8 cellular contexts compared by ENCODE assay signal in the genomic region with DNA sequence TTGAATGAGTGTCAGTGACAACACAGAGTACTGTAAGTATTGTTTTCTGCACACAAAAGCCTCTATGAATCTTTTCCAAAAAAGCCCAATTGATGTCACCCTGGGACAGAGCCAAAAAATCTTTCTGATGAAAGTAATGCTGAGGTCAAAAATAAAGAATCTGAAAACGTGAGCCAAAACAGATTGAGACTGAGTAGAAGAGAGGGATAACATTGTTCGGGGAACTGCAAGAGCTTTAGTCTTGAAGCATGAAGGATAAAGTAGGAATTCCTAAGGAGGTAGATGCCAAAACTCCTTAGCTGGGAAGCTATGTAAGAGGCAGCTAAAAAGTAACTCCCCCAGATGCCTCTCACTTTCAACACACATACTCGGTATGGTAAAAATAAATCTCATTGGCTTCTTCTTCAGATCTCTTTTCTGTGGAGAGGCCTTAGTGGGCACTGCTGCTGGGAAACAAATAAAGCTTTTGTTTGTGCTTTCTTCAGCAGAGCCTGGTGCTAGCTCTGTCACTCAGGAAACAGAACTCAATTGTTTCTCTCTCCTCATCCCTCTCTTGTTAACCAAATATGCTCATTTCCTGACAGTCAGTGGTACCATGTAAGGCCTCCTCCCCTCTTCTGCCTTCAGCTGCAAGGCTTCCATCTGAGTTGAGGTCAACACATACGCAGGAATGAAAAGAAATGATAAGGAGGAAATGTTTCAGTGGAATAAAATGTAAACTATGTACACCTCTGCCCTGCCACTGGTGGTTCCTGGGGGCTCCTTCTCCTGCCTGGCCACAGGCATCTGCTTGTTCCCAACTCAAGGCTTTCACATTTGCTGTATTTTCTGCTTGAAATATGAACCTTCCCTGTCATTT. TPM values are rescaled to one million over a fixed set of nuclear protein-coding genes. Genes with fewer than 3 reads are reported as not detected.
DNase-seq lines count a peak whose midpoint lies in the region; ATAC-seq and TF ChIP-seq lines count a peak whose summit lies in the region.

No MANE protein-coding gene starts in this region.

- H3K27me3 ChIP-seq in ACC112 (ENCODE audit: insufficient read depth, low read length), result no peaks in the 10 kb centered on the region
- no peaks in the 10 kb centered on the region for H3K27me3 ChIP-seq in H9 (ENCODE audit: insufficient read depth, low read length)
- H3K27me3 ChIP-seq in trophoblast cell (ENCODE audit: insufficient read depth, low read length), result no peaks in the 10 kb centered on the region

- H3K18ac ChIP-seq in H9 (ENCODE audit: insufficient read length, low read depth, low read length), result no peak overlapping the region
- peak overlapping the region; percentile 58 for H3K18ac ChIP-seq in trophoblast cell (ENCODE audit: low read length)

- ATAC-seq in activated B cell treated with CpG ODN at 0.5 μM for 24 hours (ENCODE audit: low read depth) (no peak), HG02885 (IDR thresholded peaks at IDR 0.05; ENCODE audit: poor library complexity, unreplicated experiment) (no peak)

- H3K4ac ChIP-seq in H9 (ENCODE audit: low read depth, low read length) (no peak overlapping the region), trophoblast cell (ENCODE audit: low read depth, low read length) (no peak overlapping the region)

- H2BK120ac ChIP-seq in H9 (ENCODE audit: low read depth, low read length, poor library complexity, severe bottlenecking) (no peak overlapping the region), trophoblast cell (ENCODE audit: insufficient read depth, low read length, poor library complexity) (peak overlapping the region; percentile 87)

- H2BK12ac ChIP-seq in H9 (ENCODE audit: insufficient read length, low read depth, low read length) (peak overlapping the region; percentile 97), trophoblast cell (ENCODE audit: low read length) (peak overlapping the region; percentile 89)

- no peaks in the 10 kb centered on the region for H3K79me1 ChIP-seq in H9 (ENCODE audit: insufficient read depth, low read depth, low read length, poor library complexity, severe bottlenecking)
- peaks cover 16% of the 10 kb centered on the region for H3K79me1 ChIP-seq in trophoblast cell (ENCODE audit: low read length)

- TF ChIP-seq CTCF in H9 (conservative IDR thresholded peaks at IDR 0.05) (no peak), activated B cell treated with CpG ODN at 0.5 μM for 24 hours (IDR thresholded peaks at IDR 0.05) (no peak)

- H2AK5ac ChIP-seq in H9 (ENCODE audit: insufficient read length, low read length) (no peak overlapping the region), trophoblast cell (ENCODE audit: low read length) (no peak overlapping the region)

- H3K79me2 ChIP-seq in ACC112 (ENCODE audit: control insufficient read depth, insufficient read depth, low read length, unreplicated experiment), result no peaks in the 10 kb centered on the region
- no peaks in the 10 kb centered on the region for H3K79me2 ChIP-seq in H9 (ENCODE audit: insufficient read depth, low read length)
- H3K79me2 ChIP-seq in trophoblast cell (ENCODE audit: control insufficient read depth, insufficient read depth, low read length, poor library complexity), result peaks cover 1% of the 10 kb centered on the region

- no peak overlapping the region for H3T11ph ChIP-seq in H9 (ENCODE audit: low read length)

- H3K14ac ChIP-seq in H9 (ENCODE audit: insufficient read depth, low read length) (no peak overlapping the region), trophoblast cell (ENCODE audit: low read length) (peak overlapping the region; percentile 22)

- H3K27ac ChIP-seq in ACC112 (ENCODE audit: low read depth, low read length), result peak overlapping the region; percentile 100
- H3K27ac ChIP-seq in H9 (ENCODE audit: insufficient read length, low read depth, low read length), result peak overlapping the region; percentile 75
- H3K27ac ChIP-seq in trophoblast cell (ENCODE audit: low read depth, low read length), result peak overlapping the region; percentile 85

- H4K5ac ChIP-seq in H9 (ENCODE audit: insufficient read length, low read depth, low read length), result no peak overlapping the region

- H3K27ac Mint-ChIP-seq in H9 (peak overlapping the region; percentile 95 to 98 (median 96)), activated B cell treated with CpG ODN at 0.5 μM for 24 hours (peak overlapping the region; percentile 78)

- H3K9me3 Mint-ChIP-seq in H9 (peaks cover 16 to 18% of the 10 kb centered on the region in 2 experiments), activated B cell treated with CpG ODN at 0.5 μM for 24 hours (peaks cover 7% of the 10 kb centered on the region)

- H4K91ac ChIP-seq in H9 (ENCODE audit: insufficient read length, low read depth, low read length) (no peak overlapping the region), trophoblast cell (ENCODE audit: low read depth, low read length) (peak overlapping the region; percentile 52)

- H2BK5ac ChIP-seq in H9 (ENCODE audit: insufficient read length, low read length) (peak overlapping the region; percentile 44), trophoblast cell (ENCODE audit: low read depth, low read length, poor library complexity) (peak overlapping the region; percentile 91)

- H3K36me3 Mint-ChIP-seq in H9 (ENCODE audit: insufficient read depth in 1 of 3, low read depth in 3 of 3), result peaks cover 12 to 19% (median 19%) of the 10 kb centered on the region in 3 experiments
- no peaks in the 10 kb centered on the region for H3K36me3 Mint-ChIP-seq in activated B cell treated with CpG ODN at 0.5 μM for 24 hours (ENCODE audit: low read depth)

- POLR2A ChIA-PET in activated B cell treated with CpG ODN at 0.5 μM for 24 hours (lab: Charles Lee), result interaction anchor here (1.1 to 1.6 kb wide), 4 partner anchors 19 to 107 kb away, joined by 3 to 8 read pairs (median 3); no protein-coding TSS in a partner anchor

- H3K4me2 ChIP-seq in H9 (ENCODE audit: insufficient read depth, insufficient read length, low read length) (no peak overlapping the region), trophoblast cell (ENCODE audit: low read length) (no peak overlapping the region)

- CTCF ChIA-PET in activated B cell treated with CpG ODN at 0.5 μM for 24 hours (lab: Charles Lee), result interaction anchor here (0.7 kb wide), 1 partner anchor 93 kb away, joined by 3 read pairs; no protein-coding TSS in a partner anchor

- H2BK20ac ChIP-seq in H9 (ENCODE audit: low read depth, low read length, poor library complexity, severe bottlenecking), result no peak overlapping the region

- DNase-seq in H9 (peak; percentile 68), activated B cell treated with CpG ODN at 0.5 μM for 24 hours (no peak), glomerular endothelial cell (ENCODE audit: extremely low read depth, low read depth, low spot score) (peak; percentile 80), trophoblast cell (peak; percentile 40 to 78), NCI-H1092 treated with DMSO at 0.1 percent for 48 hours (lab: John Stamatoyannopoulos, UW) (no peak)
- DNase-seq in stimulated activated CD4-positive, alpha-beta T cell treated with anti-CD3 and anti-CD28 coated beads, Interleukin-1b, Interleukin-23, amount 100 ng/mL, for 48 hours, result no peak

- no peaks in the 10 kb centered on the region for H3K23me2 ChIP-seq in H9 (ENCODE audit: insufficient read length, low read depth, low read length, poor library complexity, severe bottlenecking)

- peak overlapping the region; percentile 56 for H3K4me3 ChIP-seq in ACC112 (ENCODE audit: low read depth, low read length)
- no peak overlapping the region for H3K4me3 ChIP-seq in trophoblast cell (ENCODE audit: low read depth, low read length)

- no peak overlapping the region for H2BK15ac ChIP-seq in H9 (ENCODE audit: low read depth, low read length)

- H3K23ac ChIP-seq in H9 (ENCODE audit: insufficient read length, low read depth, low read length), result no peak overlapping the region
- H3K23ac ChIP-seq in trophoblast cell (ENCODE audit: low read length), result no peak overlapping the region

- H3K27me3 Mint-ChIP-seq in H9 (ENCODE audit: low read depth) (no peaks in the 10 kb centered on the region), activated B cell treated with CpG ODN at 0.5 μM for 24 hours (no peaks in the 10 kb centered on the region)

- H3K9me3 ChIP-seq in H9 (ENCODE audit: control insufficient read depth, low read depth, low read length) (peaks cover 10% of the 10 kb centered on the region), trophoblast cell (ENCODE audit: insufficient read depth, low read depth, low read length) (no peaks in the 10 kb centered on the region)

- H2AFZ ChIP-seq in ACC112 (ENCODE audit: low read length, unreplicated experiment) (peak overlapping the region; percentile 79), H9 (ENCODE audit: low read length) (no peak overlapping the region), trophoblast cell (ENCODE audit: insufficient read depth, low read length, poor library complexity) (no peak overlapping the region)

- no peak overlapping the region for H3K56ac ChIP-seq in H9 (ENCODE audit: insufficient read length, low read depth, low read length)

- intact Hi-C loops in activated B cell treated with CpG ODN at 0.5 μM for 24 hours (cut with micrococcal nuclease), result loop anchor here (2.0 to 5.0 kb wide), 3 partner anchors 14 to 36 kb away; no protein-coding TSS in a partner anchor

- H4K8ac ChIP-seq in H9 (replicated peaks; ENCODE audit: insufficient read length, low read depth, low read length) (no peak overlapping the region), trophoblast cell (ENCODE audit: low read depth, low read length) (peak overlapping the region; percentile 59)

- H3K4me3 Mint-ChIP-seq in H9 (peak overlapping the region in 1 of 2 experiments; percentile 15; a peak in 1 of 5 replicates), activated B cell treated with CpG ODN at 0.5 μM for 24 hours (no peak overlapping the region)

- peaks cover 36 to 41% of the 10 kb centered on the region in 2 experiments for H3K4me1 Mint-ChIP-seq in H9
- peaks cover 40% of the 10 kb centered on the region for H3K4me1 Mint-ChIP-seq in activated B cell treated with CpG ODN at 0.5 μM for 24 hours

- H3K4me1 ChIP-seq in ACC112 (ENCODE audit: control insufficient read depth, insufficient read depth, low read length, unreplicated experiment) (peaks cover 33% of the 10 kb centered on the region), H9 (ENCODE audit: insufficient read depth, low read length) (peaks cover 4% of the 10 kb centered on the region; the same call in 1 of the 2 replicates), trophoblast cell (ENCODE audit: control insufficient read depth in 1 of 2, insufficient read depth in 2 of 2, low read length in 2 of 2) (peaks cover 5 to 8% of the 10 kb centered on the region in 2 experiments)

- no peak overlapping the region for H4K12ac ChIP-seq in trophoblast cell (ENCODE audit: low read depth, low read length)

- peaks cover 6% of the 10 kb centered on the region; the same call in 1 of the 2 replicates for H3K36me3 ChIP-seq in ACC112 (ENCODE audit: insufficient read depth, low read length)
- no peaks in the 10 kb centered on the region for H3K36me3 ChIP-seq in trophoblast cell (ENCODE audit: control insufficient read depth in 1 of 2, insufficient read depth in 2 of 2, low read length in 2 of 2)

- H4K20me1 ChIP-seq in H9 (ENCODE audit: control insufficient read depth, insufficient read depth, insufficient read length), result no peaks in the 10 kb centered on the region

- H3K9ac ChIP-seq in H9 (ENCODE audit: extremely low read depth, insufficient read length, low read length) (no peak overlapping the region), trophoblast cell (ENCODE audit: low read length) (no peak overlapping the region)

- no CpG with 5 or more reads among the region's 4 CpGs for WGBS in H9 (ENCODE audit: extremely low coverage, insufficient read length, low lambda C conversion rate)
- WGBS in trophoblast cell (ENCODE audit: extremely low coverage, insufficient coverage, insufficient read length), result no CpG with 5 or more reads among the region's 4 CpGs

RNA-seq across cellular contexts. Expression of a gene that starts 58.1 kb away (rescaled TPM):
- total RNA-seq in H9 (2021) (51.6 and 56.0 TPM in 2 replicates), activated B cell treated with CpG ODN at 0.5 μM for 24 hours (19.0 and 19.4 TPM in 2 replicates), glomerular endothelial cell (0.92 and 9.9 TPM in 2 replicates)
- 7.8 TPM in 2 replicates for polyA plus RNA-seq in trophoblast cell (2013)

Comparison
In these comparisons a context has a peak if more than half of its experiments do, and no peak if none do; other contexts are left out.
1. DNase-seq: peak in H9 (single experiment), glomerular endothelial cell (single experiment) and trophoblast cell (2 of 2); none in activated B cell treated with CpG ODN at 0.5 μM for 24 hours (single experiment), NCI-H1092 treated with DMSO at 0.1 percent for 48 hours (single experiment) and stimulated activated CD4-positive, alpha-beta T cell treated with anti-CD3 and anti-CD28 coated beads, Interleukin-1b, Interleukin-23, amount 100 ng/mL, for 48 hours (single experiment).
2. Peak in every context shown above with its lines, with median percentiles within 50 percentile points of each other: H3K27ac ChIP-seq.